ENCODE assay signal across 25 cellular contexts in the genomic region with DNA sequence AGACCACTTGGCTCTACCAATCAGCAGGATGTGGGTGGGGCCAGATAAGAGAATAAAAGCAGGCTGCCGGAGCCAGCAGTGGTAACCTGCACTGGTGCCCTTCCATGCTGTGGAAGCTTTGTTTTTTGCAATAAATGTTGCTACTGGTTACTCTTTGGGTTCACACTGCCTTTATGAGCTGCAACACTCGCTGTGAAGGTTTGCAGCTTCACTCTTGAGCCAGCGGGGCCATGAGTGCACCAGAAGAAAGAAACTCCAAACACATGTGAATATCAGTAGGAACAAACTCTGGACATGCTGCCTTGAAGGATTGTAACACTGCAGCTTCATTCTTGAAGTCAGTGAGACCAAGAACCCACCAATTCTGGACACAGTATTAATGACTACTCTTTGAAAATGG.
DNase-seq lines count a peak whose midpoint lies in the region; ATAC-seq, FAIRE-seq and TF ChIP-seq lines count a peak whose summit lies in the region.
"Had no signal": no experiment of that assay in that cellular context is flagged by ENCODE, and none has a peak within 500 bp of the region (broad histone marks: within the 10 kb centered on the region; RNA-seq: fewer than 3 reads in every experiment).

No MANE protein-coding gene starts in this region.

- TF ChIP-seq EP300 in K562 (IDR thresholded peaks at IDR 0.05; ENCODE audit: low read length) = no peak

- H3K9ac ChIP-seq in K562 (ENCODE audit: insufficient read depth in 1 of 2, low read depth in 2 of 2, low read length in 2 of 2) (peak overlapping the region in 1 of 2 experiments; percentile 29; a peak in 2 of 4 replicates), mesendoderm (ENCODE audit: low read length) (no peak overlapping the region)
- H3K9ac ChIP-seq: BLaER1 treated with 17β-estradiol and CSF1 and Interleukin-3, amounts not matched to agents 10 nM and 100 nM had no signal

- H4K20me1 ChIP-seq in K562 (replicated peaks; ENCODE audit: control insufficient read depth, insufficient read depth, low read length) = no peaks in the 10 kb centered on the region
- H4K20me1 ChIP-seq: BLaER1 treated with 17β-estradiol and CSF1 and Interleukin-3, amounts not matched to agents 10 nM and 100 nM had no signal

- no peak for TF ChIP-seq CTCF in K562 (IDR thresholded peaks at IDR 0.05 in 2 of 3, conservative IDR thresholded peaks at IDR 0.05 in 1 of 3; ENCODE audit: insufficient read depth in 2 of 3, low read depth in 1 of 3, low read length in 3 of 3)

- no peak overlapping the region for H3K4me3 ChIP-seq in K562
- H3K4me3 ChIP-seq in mesendoderm (ENCODE audit: low read length) = no peak overlapping the region
- H3K4me3 ChIP-seq in CD4-positive, alpha-beta memory T cell (ENCODE audit: low read length in 2 of 2) = no peak overlapping the region
- H3K4me3 ChIP-seq: BLaER1 treated with 17β-estradiol and CSF1 and Interleukin-3, amounts not matched to agents 10 nM and 100 nM; HAP-1 had no signal

- H3K27me3 Mint-ChIP-seq in CD4-positive, alpha-beta memory T cell = peaks cover 0 to 2% of the 10 kb centered on the region in 2 donors
- no peaks in the 10 kb centered on the region for H3K27me3 Mint-ChIP-seq in activated T-cell treated with anti-CD3 and anti-CD28 coated beads, Interleukin-2, amount 50 U/mL, for 4 hours (ENCODE audit: low read depth)
- H3K27me3 Mint-ChIP-seq: CD4-positive, alpha-beta T cell had no signal

- H3K36me3 ChIP-seq in K562 (ENCODE audit: control insufficient read depth, insufficient read depth, low read length) = no peaks in the 10 kb centered on the region
- no peaks in the 10 kb centered on the region for H3K36me3 ChIP-seq in mesendoderm (ENCODE audit: control insufficient read depth, insufficient read depth, low read length)
- H3K36me3 ChIP-seq in CD4-positive, alpha-beta memory T cell (ENCODE audit: insufficient read depth, low read length) = no peaks in the 10 kb centered on the region
- H3K36me3 ChIP-seq: BE2C; BLaER1 treated with 17β-estradiol and CSF1 and Interleukin-3, amounts not matched to agents 10 nM and 100 nM; HAP-1 had no signal

- CTCF ChIA-PET in K562 (lab: Yijun Ruan, JAX; ENCODE audit: low intra/inter-chr PET ratio) = no interaction called here
- CTCF ChIA-PET in CD4-positive, alpha-beta memory T cell (lab: Charles Lee; ENCODE audit: partially characterized antibody) = interaction anchor here (1.0 to 2.4 kb wide), 2 partner anchors 12 to 226 kb away, joined by 4 to 8 read pairs; no protein-coding TSS in a partner anchor

- H3K27me3 ChIP-seq in K562 (ENCODE audit: control insufficient read depth in 2 of 2, insufficient read depth in 2 of 2, low read length in 2 of 2) = no peaks in the 10 kb centered on the region
- H3K27me3 ChIP-seq in mesendoderm (ENCODE audit: insufficient read depth, low read length, poor library complexity) = no peaks in the 10 kb centered on the region
- H3K27me3 ChIP-seq in CD4-positive, alpha-beta memory T cell (ENCODE audit: insufficient read depth, low read length) = no peaks in the 10 kb centered on the region
- H3K27me3 ChIP-seq: BLaER1 treated with 17β-estradiol and CSF1 and Interleukin-3, amounts not matched to agents 10 nM and 100 nM had no signal

- H3K4me3 Mint-ChIP-seq in CD4-positive, alpha-beta memory T cell = no peak overlapping the region
- H3K4me3 Mint-ChIP-seq in activated T-cell treated with anti-CD3 and anti-CD28 coated beads, Interleukin-2, amount 50 U/mL, for 4 hours = no peak overlapping the region
- H3K4me3 Mint-ChIP-seq: CD14-positive monocyte; CD4-positive, alpha-beta T cell; HFFc6 had no signal

- H2AK5ac ChIP-seq in mesendoderm (ENCODE audit: low read length) = no peak overlapping the region

- no peak overlapping the region for H3K23ac ChIP-seq in mesendoderm (ENCODE audit: low read length)

- no peak overlapping the region for H2BK5ac ChIP-seq in mesendoderm (ENCODE audit: low read length)

- H3K27ac Mint-ChIP-seq in CD4-positive, alpha-beta memory T cell = no peak overlapping the region
- H3K27ac Mint-ChIP-seq: CD14-positive monocyte; CD4-positive, alpha-beta T cell; HFFc6 had no signal

- H3K4me2 ChIP-seq in K562 (ENCODE audit: insufficient read depth, low read length) (peak overlapping the region; percentile 53), mesendoderm (ENCODE audit: low read length) (no peak overlapping the region)
- H3K4me2 ChIP-seq: BLaER1 treated with 17β-estradiol and CSF1 and Interleukin-3, amounts not matched to agents 10 nM and 100 nM had no signal

- H3K79me2 ChIP-seq in K562 (ENCODE audit: control insufficient read depth, insufficient read depth, low read length) = no peaks in the 10 kb centered on the region
- no peaks in the 10 kb centered on the region for H3K79me2 ChIP-seq in mesendoderm (ENCODE audit: control insufficient read depth, insufficient read depth, low read length)

- no peak overlapping the region for H2BK120ac ChIP-seq in mesendoderm (ENCODE audit: low read depth, low read length)

- no peaks in the 10 kb centered on the region for H3K36me3 Mint-ChIP-seq in CD4-positive, alpha-beta memory T cell
- H3K36me3 Mint-ChIP-seq in activated T-cell treated with anti-CD3 and anti-CD28 coated beads, Interleukin-2, amount 50 U/mL, for 4 hours (ENCODE audit: insufficient read depth) = no peaks in the 10 kb centered on the region
- H3K36me3 Mint-ChIP-seq: CD14-positive monocyte had no signal

- H3K56ac ChIP-seq in mesendoderm (ENCODE audit: low read length) = no peak overlapping the region

- H3K9me3 Mint-ChIP-seq in CD4-positive, alpha-beta memory T cell = no peaks in the 10 kb centered on the region
- H3K9me3 Mint-ChIP-seq in activated T-cell treated with anti-CD3 and anti-CD28 coated beads, Interleukin-2, amount 50 U/mL, for 4 hours = no peaks in the 10 kb centered on the region
- H3K9me3 Mint-ChIP-seq: CD4-positive, alpha-beta T cell; HFFc6 had no signal

- peak overlapping the region; percentile 70 for H3K27ac ChIP-seq in K562 (ENCODE audit: extremely low read depth, low read depth, low read length)
- H3K27ac ChIP-seq in mesendoderm (ENCODE audit: low read depth, low read length) = no peak overlapping the region
- no peak overlapping the region for H3K27ac ChIP-seq in CD4-positive, alpha-beta memory T cell (ENCODE audit: low read depth, low read length)
- H3K27ac ChIP-seq: 22Rv1; BLaER1 treated with 17β-estradiol and CSF1 and Interleukin-3, amounts not matched to agents 10 nM and 100 nM had no signal

- H3K4ac ChIP-seq in mesendoderm (ENCODE audit: low read depth, low read length) = no peak overlapping the region

- H3K9me3 ChIP-seq in K562 (replicated peaks; ENCODE audit: control insufficient read depth, insufficient read depth, low read depth, low read length) = peaks cover 4% of the 10 kb centered on the region; the same call in 1 of the 2 replicates
- no peaks in the 10 kb centered on the region for H3K9me3 ChIP-seq in CD4-positive, alpha-beta memory T cell (ENCODE audit: control insufficient read depth in 1 of 2, low read length in 2 of 2)
- H3K9me3 ChIP-seq: BE2C, HAP-1 had no signal

- no peak overlapping the region for H4K8ac ChIP-seq in mesendoderm (ENCODE audit: low read depth, low read length)

- FAIRE-seq in K562 (lab: Jason Lieb, UNC) = no peak
- FAIRE-seq: A204.1, G401.6, GM12892, H54 had no signal

- POLR2A ChIA-PET in K562 (lab: Yijun Ruan, JAX) = interaction anchor here (0.7 to 1.3 kb wide), 4 partner anchors 8 to 204 kb away, joined by 3 to 4 read pairs (median 3); no protein-coding TSS in a partner anchor
- POLR2A ChIA-PET in CD4-positive, alpha-beta memory T cell (lab: Charles Lee; ENCODE audit: partially characterized antibody) = interaction anchor here (0.7 to 0.9 kb wide), 2 partner anchors 18 kb away, joined by 3 read pairs; no protein-coding TSS in a partner anchor

- intact Hi-C loops in K562 (cut with micrococcal nuclease) = no loop called here
- intact Hi-C loops in CD4-positive, alpha-beta memory T cell (cut with micrococcal nuclease) = no loop called here

- in situ Hi-C loops in K562 (cut with MboI) = no loop called here

- no peaks in the 10 kb centered on the region for H3K4me1 Mint-ChIP-seq in CD4-positive, alpha-beta memory T cell
- no peaks in the 10 kb centered on the region for H3K4me1 Mint-ChIP-seq in activated T-cell treated with anti-CD3 and anti-CD28 coated beads, Interleukin-2, amount 50 U/mL, for 4 hours (ENCODE audit: low read depth)

- ATAC-seq in K562 = peak; percentile 45
- ATAC-seq in activated T-cell treated with anti-CD3 and anti-CD28 coated beads, Interleukin-2, amount 50 U/mL, for 4 hours = no peak

- no peak overlapping the region for H3K18ac ChIP-seq in mesendoderm (ENCODE audit: low read length)

- BruUV-seq in K562 (replicated peaks; lab: Mats Ljungman, UMichigan) = TSS peak; percentile 99

- no peak overlapping the region for H4K5ac ChIP-seq in mesendoderm (ENCODE audit: low read length)

- DNase-seq in HT1080 (ENCODE audit: low read depth) = peak; percentile 24
- peak; percentile 37 for DNase-seq in OCI-M1 (lab: John Stamatoyannopoulos, UW)
- DNase-seq in K562 (ENCODE audit: extremely low read depth in 1 of 4, low spot score in 3 of 4) = peak in 1 of 4 experiments; percentile 47
- peak; percentile 50 for DNase-seq in mesendoderm
- DNase-seq in CD4-positive, alpha-beta memory T cell = no peak
- DNase-seq in DMS53 treated with DMSO at 0.1 percent for 48 hours (lab: John Stamatoyannopoulos, UW; ENCODE audit: unreplicated experiment) = no peak
- DNase-seq in stimulated activated naive CD4-positive, alpha-beta T cell treated with Interleukin-2 at 50 U/mL for 16 hours (lab: John Stamatoyannopoulos, UW) = no peak
- no peak for DNase-seq in activated T-cell treated with anti-CD3 and anti-CD28 coated beads, Interleukin-2, amount 50 U/mL, for 4 hours
- DNase-seq: AML-193; BE2C; Calu3; CD4-positive, alpha-beta T cell; COR-L47; DMS53; DND-41; GOT3 had no signal

- no peak for TF ChIP-seq RAD21 in K562 (CRISPR knock-in tag; conservative IDR thresholded peaks at IDR 0.05 in 1 of 2, IDR thresholded peaks at IDR 0.05 in 1 of 2)

- peak overlapping the region; percentile 64 for H2AFZ ChIP-seq in K562 (ENCODE audit: low read depth, low read length)

- peak; percentile 86 for TF ChIP-seq POLR2A in K562 (conservative IDR thresholded peaks at IDR 0.05)

- H2BK15ac ChIP-seq in mesendoderm (replicated peaks; ENCODE audit: low read depth) = no peak overlapping the region

- no peaks in the 10 kb centered on the region for H3K79me1 ChIP-seq in mesendoderm (ENCODE audit: low read length)

- 29% methylated on average over 3 of the region's 3 CpGs for WGBS in K562 (ENCODE audit: insufficient coverage, low coverage, missing lambda C conversion rate)
- WGBS in mesendoderm (ENCODE audit: extremely low coverage, insufficient coverage, low lambda C conversion rate) = no CpG with 5 or more reads among the region's 3 CpGs

- no peaks in the 10 kb centered on the region for H3K9me1 ChIP-seq in K562 (ENCODE audit: control insufficient read depth, insufficient read depth, low read length)

- H3K4me1 ChIP-seq in K562 (replicated peaks in 1 of 2; ENCODE audit: control insufficient read depth in 2 of 2, insufficient read depth in 2 of 2, low read length in 2 of 2) (peaks cover 14 to 18% of the 10 kb centered on the region in 2 experiments; a peak in 4 of 5 replicates), mesendoderm (ENCODE audit: control insufficient read depth, low read depth, low read length) (no peaks in the 10 kb centered on the region)
- no peaks in the 10 kb centered on the region for H3K4me1 ChIP-seq in CD4-positive, alpha-beta memory T cell (ENCODE audit: insufficient read depth, low read length)
- H3K4me1 ChIP-seq: BE2C; BLaER1 treated with 17β-estradiol and CSF1 and Interleukin-3, amounts not matched to agents 10 nM and 100 nM; HAP-1 had no signal

Comparison
In these comparisons a context has a peak if more than half of its experiments do, and no peak if none do; other contexts are left out.
1. DNase-seq: peak in HT1080 (single experiment), OCI-M1 (single experiment) and mesendoderm (single experiment); none in CD4-positive, alpha-beta memory T cell (0 of 5), DMS53 treated with DMSO at 0.1 percent for 48 hours (single experiment), stimulated activated naive CD4-positive, alpha-beta T cell treated with Interleukin-2 at 50 U/mL for 16 hours (single experiment) and activated T-cell treated with anti-CD3 and anti-CD28 coated beads, Interleukin-2, amount 50 U/mL, for 4 hours (single experiment).